In the genomic region with DNA sequence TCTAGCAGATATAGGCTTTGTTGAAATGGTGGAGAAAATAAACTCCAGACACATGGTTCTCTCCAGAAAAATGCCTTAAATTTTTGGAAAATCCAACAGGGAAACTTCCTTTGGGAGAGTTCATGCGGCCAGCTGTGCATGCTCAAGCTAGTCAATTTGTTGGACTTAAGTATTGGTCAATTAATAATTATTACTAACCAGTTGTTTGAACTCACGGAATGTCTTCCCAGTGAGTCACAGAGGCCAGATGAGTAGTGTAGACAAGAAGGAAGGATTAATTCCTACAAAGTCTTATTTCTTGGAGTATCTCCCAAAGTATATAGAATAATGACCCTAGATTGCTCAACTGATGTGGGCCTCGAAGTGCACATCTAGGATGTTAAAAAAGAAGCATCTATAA, we compare ENCODE assay signal across 17 cellular contexts.
DNase-seq lines count a peak whose midpoint lies in the region; ATAC-seq, FAIRE-seq and TF ChIP-seq lines count a peak whose summit lies in the region.
"Had no signal": no experiment of that assay in that cellular context is flagged by ENCODE, and none has a peak within 500 bp of the region (broad histone marks: within the 10 kb centered on the region; RNA-seq: fewer than 3 reads in every experiment).

No MANE protein-coding gene starts in this region.

- H3K27me3 ChIP-seq in bronchial epithelial cell (ENCODE audit: control insufficient read depth, insufficient read depth, low read length): no peaks in the 10 kb centered on the region

- TF ChIP-seq CTCF in bronchial epithelial cell (IDR thresholded peaks at IDR 0.05; ENCODE audit: insufficient read depth, low read length, severe bottlenecking) (no peak), GM20000 (IDR thresholded peaks at IDR 0.05; ENCODE audit: extremely low read depth, missing control alignments) (no peak)

- no peak for FAIRE-seq in bronchial epithelial cell (lab: Jason Lieb, UNC)

- no peaks in the 10 kb centered on the region for H3K36me3 ChIP-seq in bronchial epithelial cell (ENCODE audit: control insufficient read depth, insufficient read depth, low read length)

- DNase-seq in HCEC 1CT: peak; percentile 77
- DNase-seq in bronchial epithelial cell (ENCODE audit: low read depth): peak; percentile 55
- peak; percentile 4 for DNase-seq in hepatic stellate cell (ENCODE audit: low spot score)
- DNase-seq in GM20000 (ENCODE audit: low spot score): no peak
- DNase-seq in activated CD4-positive, alpha-beta T cell treated with anti-CD3 and anti-CD28 coated beads, Interleukin-2, amount 50 U/mL, for 1 hour: no peak
- DNase-seq: DND-41, GF-D8, KBM-7, NCI-H1694 treated with DMSO at 0.1 percent for 48 hours, NCI-H2107, NCI-H2227 treated with DMSO at 0.1 percent for 48 hours, NCI-H524, NCI-H82, OCI-M1, SIG-M5 had no signal

- ATAC-seq in GM19395 (IDR thresholded peaks at IDR 0.05; ENCODE audit: unreplicated experiment) (no peak), GM19023 (IDR thresholded peaks at IDR 0.05; ENCODE audit: unreplicated experiment) (no peak)

- H3K4me3 ChIP-seq in bronchial epithelial cell (ENCODE audit: low read depth, low read length): no peak overlapping the region

Comparison
In these comparisons a context has a peak if more than half of its experiments do, and no peak if none do; other contexts are left out.
1. DNase-seq: peak in HCEC 1CT (single experiment), bronchial epithelial cell (single experiment) and hepatic stellate cell (single experiment); none in GM20000 (single experiment) and activated CD4-positive, alpha-beta T cell treated with anti-CD3 and anti-CD28 coated beads, Interleukin-2, amount 50 U/mL, for 1 hour (single experiment).